ENCODE assay signal across 16 cellular contexts in the genomic region with DNA sequence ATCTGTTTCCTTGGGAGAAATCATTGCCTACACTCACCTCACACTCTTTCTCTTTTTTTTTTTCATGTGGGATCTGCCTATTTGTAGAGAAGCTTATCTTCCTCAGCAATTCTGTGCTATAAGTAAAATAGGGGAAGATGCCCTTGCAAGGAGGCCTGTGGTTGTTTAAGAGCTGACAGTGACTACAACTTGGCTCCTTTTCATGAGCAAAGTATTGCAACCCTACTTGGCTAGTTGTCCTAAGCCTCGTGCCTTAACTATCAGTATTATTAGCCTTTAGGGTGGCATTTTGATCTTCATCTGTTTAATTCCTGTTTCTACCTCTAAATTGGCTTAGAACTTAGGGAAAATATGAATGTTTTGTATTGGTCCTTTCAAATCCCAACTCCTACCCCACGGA. TPM values are rescaled to one million over a fixed set of nuclear protein-coding genes. Genes with fewer than 3 reads are reported as not detected.
DNase-seq lines count a peak whose midpoint lies in the region; ATAC-seq and TF ChIP-seq lines count a peak whose summit lies in the region.
"Had no signal": no experiment of that assay in that cellular context is flagged by ENCODE, and none has a peak within 500 bp of the region (broad histone marks: within the 10 kb centered on the region; RNA-seq: fewer than 3 reads in every experiment).

No MANE protein-coding gene starts in this region.

- no peaks in the 10 kb centered on the region for H3K27me3 ChIP-seq in cardiac muscle cell
- no peaks in the 10 kb centered on the region for H3K27me3 ChIP-seq in heart right ventricle
- H3K27me3 ChIP-seq: adrenal gland had no signal

- no peak for ATAC-seq in left cardiac atrium
- ATAC-seq in heart right ventricle = no peak
- ATAC-seq in sciatic nerve = peak; percentile 31
- ATAC-seq in HG02981 (IDR thresholded peaks at IDR 0.05; ENCODE audit: unreplicated experiment) = no peak

- peak overlapping the region; percentile 97 for H3K27ac ChIP-seq in cardiac muscle cell
- peak overlapping the region; percentile 62 to 86 (median 77) for H3K27ac ChIP-seq in heart right ventricle

- DNase-seq in cardiac muscle cell (ENCODE audit: low read depth in 1 of 2, low spot score in 1 of 2) (peak in 1 of 2 donors; percentile 59), left cardiac atrium (no peak), heart right ventricle (no peak), sciatic nerve (ENCODE audit: low spot score) (no peak), NCI-H1105 treated with DMSO at 0.1 percent for 48 hours (lab: John Stamatoyannopoulos, UW) (no peak), AG08395 (ENCODE audit: low spot score) (no peak)
- no peak for DNase-seq in effector CD4-positive, alpha-beta T cell
- DNase-seq: activated CD4-positive, alpha-beta memory T cell treated with anti-CD3 and anti-CD28 coated beads, Interleukin-2, amount 10 ng/mL, durations not matched to agents 7 days and 5 days; cortex of kidney; NCI-H1436 treated with DMSO at 0.1 percent for 48 hours; NCI-H2227 treated with DMSO at 0.1 percent for 48 hours; SHP77; stimulated activated naive B cell treated with anti-CD40 and anti-IgM and Interleukin-4, amounts not matched to agents 10 μg/mL and 1 μg/mL and 100 μg/mL, for 72 hours had no signal

- H3K36me3 ChIP-seq in cardiac muscle cell (no peaks in the 10 kb centered on the region), heart right ventricle (no peaks in the 10 kb centered on the region)
- H3K36me3 ChIP-seq: adrenal gland had no signal

- 40 to 58% methylated on average over 2 of the region's 2 CpGs for WGBS in heart right ventricle, 2 donors

- H3K9me3 ChIP-seq in cardiac muscle cell (ENCODE audit: low read depth) (no peaks in the 10 kb centered on the region), heart right ventricle (peaks cover 0 to 5% (median 0%) of the 10 kb centered on the region in 11 donors)
- H3K9me3 ChIP-seq: adrenal gland had no signal

- intact Hi-C loops in left cardiac atrium (cut with DNase I) = no loop called here
- intact Hi-C loops in heart right ventricle (cut with DNase I) = loop anchor here in 4 of 10 donors (5.0 to 10.0 kb wide), 4 partner anchors 38 to 76 kb away; no protein-coding TSS in a partner anchor
- intact Hi-C loops in sciatic nerve (cut with DNase I) = no loop called here

- H3K4me1 ChIP-seq in cardiac muscle cell (ENCODE audit: low read depth) (peaks cover 75% of the 10 kb centered on the region), heart right ventricle (peaks cover 18 to 93% (median 67%) of the 10 kb centered on the region in 9 donors)

- TF ChIP-seq CTCF in cardiac muscle cell (IDR thresholded peaks at IDR 0.05; ENCODE audit: low read depth, low read length) = no peak
- no peak for TF ChIP-seq CTCF in heart right ventricle (IDR thresholded peaks at IDR 0.05)

- H3K4me3 ChIP-seq in cardiac muscle cell (no peak overlapping the region), heart right ventricle (no peak overlapping the region)
- H3K4me3 ChIP-seq: adrenal gland, smooth muscle cell had no signal

RNA-seq across cellular contexts. Expression of a gene that starts 56.1 kb away (rescaled TPM):
- 7.0 and 8.1 TPM in 2 replicates for total RNA-seq in cardiac muscle cell
- 7.6 and 10.1 TPM in 2 replicates for polyA plus RNA-seq in cardiac muscle cell
- total RNA-seq in left cardiac atrium = 1 to 10 TPM; 2.3 to 6.2 TPM
- total RNA-seq in heart right ventricle = 1 to 10 TPM; 1.8 to 3.6 (median 2.8) TPM
- polyA plus RNA-seq in heart right ventricle = 1 to 10 TPM; 1.9 to 2.3 TPM
- 10.3 TPM for total RNA-seq in sciatic nerve
- total RNA-seq: activated CD4-positive, alpha-beta memory T cell treated with anti-CD3 and anti-CD28 coated beads, Interleukin-2, amount 10 ng/mL, durations not matched to agents 7 days and 5 days; smooth muscle cell had no signal
- polyA plus RNA-seq: smooth muscle cell had no signal
